ENCODE assay signal across 1 cellular context in genomic region chr14:60506010-60506409, GRCh38.
TF ChIP-seq lines count a peak whose summit lies in the region.

No MANE protein-coding gene starts in this region.

TF ChIP-seq in H1, 55 proteins besides CTCF, POLR2A, EP300 and RAD21:
- TF ChIP-seq EGR1 (IDR thresholded peaks at IDR 0.05; ENCODE audit: borderline replicate concordance, low read depth, low read length) (no peak), RNF2 (IDR thresholded peaks at IDR 0.05; ENCODE audit: borderline replicate concordance, low read depth, low read length, missing control alignments, poor library complexity, severe bottlenecking) (peak; percentile 63), CBX8 (IDR thresholded peaks at IDR 0.05; ENCODE audit: borderline replicate concordance, low read depth, low read length) (peak; percentile 54; the same call in 1 of the 2 replicates), CREB1 (IDR thresholded peaks at IDR 0.05) (no peak)
